ENCODE assay signal across 8 cellular contexts in genomic region chr11:67302571-67303131, GRCh38. TPM values are rescaled to one million over a fixed set of nuclear protein-coding genes. Genes with fewer than 3 reads are reported as not detected.
DNase-seq lines count a peak whose midpoint lies in the region; ATAC-seq, FAIRE-seq and TF ChIP-seq lines count a peak whose summit lies in the region.

No MANE protein-coding gene starts in this region.

- H3K27me3 ChIP-seq in Peyer's patch, result no peaks in the 10 kb centered on the region
- H3K27me3 ChIP-seq in endothelial cell of umbilical vein (ENCODE audit: control insufficient read depth in 2 of 2, insufficient read depth in 2 of 2, low read length in 2 of 2), result no peaks in the 10 kb centered on the region
- no peaks in the 10 kb centered on the region for H3K27me3 ChIP-seq in muscle layer of duodenum (ENCODE audit: low read depth, low read length)

- ATAC-seq in GM19455 (IDR thresholded peaks at IDR 0.05; ENCODE audit: unreplicated experiment), result no peak

- DNase-seq in HFF-Myc (ENCODE audit: extremely low read depth, low read depth) (no peak), Peyer's patch (peak in 2 of 3 donors; percentile 69 to 77), endothelial cell of umbilical vein (ENCODE audit: low read depth, low spot score) (no peak), frontal cortex (ENCODE audit: low spot score in 2 of 2) (no peak), NCI-H1092 treated with DMSO at 0.1 percent for 48 hours (lab: John Stamatoyannopoulos, UW) (no peak), UCSD-AML1 (lab: John Stamatoyannopoulos, UW; ENCODE audit: unreplicated experiment) (no peak)

- H3K36me3 ChIP-seq in Peyer's patch, result peaks cover 0 to 43% (median 0%) of the 10 kb centered on the region in 3 donors
- H3K36me3 ChIP-seq in endothelial cell of umbilical vein (ENCODE audit: control insufficient read depth in 2 of 2, extremely low read depth in 1 of 2, insufficient read depth in 2 of 2, low read length in 2 of 2), result peaks cover 0 to 25% of the 10 kb centered on the region in 2 experiments
- H3K36me3 ChIP-seq in muscle layer of duodenum (ENCODE audit: control insufficient read depth in 1 of 2, insufficient read depth in 2 of 2, low read length in 2 of 2), result peaks cover 18 to 31% of the 10 kb centered on the region in 2 donors

- no peak for TF ChIP-seq POLR2A in Peyer's patch (IDR thresholded peaks at IDR 0.05)
- TF ChIP-seq POLR2A in endothelial cell of umbilical vein (IDR thresholded peaks at IDR 0.05; ENCODE audit: low read depth, low read length), result no peak

- no TSS peak for BruUV-seq in endothelial cell of umbilical vein (replicated peaks; lab: Mats Ljungman, UMichigan)

- H3K9me1 ChIP-seq in endothelial cell of umbilical vein (replicated peaks; ENCODE audit: control insufficient read depth, extremely low read depth, insufficient read depth, low read length), result no peaks in the 10 kb centered on the region

- intact Hi-C loops in endothelial cell of umbilical vein (cut with micrococcal nuclease), result loop anchor here (2.0 kb wide), 1 partner anchor 14 kb away; the partner anchor contains the start of gene ANKRD13D

- no peak overlapping the region for H2AFZ ChIP-seq in endothelial cell of umbilical vein (ENCODE audit: low read depth, low read length)

- peak overlapping the region; percentile 83 to 90 (median 84) for H3K27ac ChIP-seq in Peyer's patch
- H3K27ac ChIP-seq in endothelial cell of umbilical vein (ENCODE audit: insufficient read depth, low read depth, low read length), result no peak overlapping the region
- peak overlapping the region; percentile 39 for H3K27ac ChIP-seq in muscle layer of duodenum (ENCODE audit: low read length)

- H3K9ac ChIP-seq in endothelial cell of umbilical vein (replicated peaks; ENCODE audit: extremely low read depth, insufficient read depth, low read length), result no peak overlapping the region

- H4K20me1 ChIP-seq in endothelial cell of umbilical vein (replicated peaks; ENCODE audit: control insufficient read depth, extremely low read depth, insufficient read depth, low read length), result no peaks in the 10 kb centered on the region

- POLR2A ChIA-PET in endothelial cell of umbilical vein (lab: Charles Lee), result interaction anchor here (1.3 kb wide), 1 partner anchor 12 kb away, joined by 6 read pairs; no protein-coding TSS in a partner anchor

- CTCF ChIA-PET in endothelial cell of umbilical vein (lab: Charles Lee), result interaction anchor here (0.7 to 3.1 kb wide), 8 partner anchors 14 to 221 kb away, joined by 3 to 18 read pairs (median 4); partner anchors contain the start of gene ANKRD13D

- H3K9me3 ChIP-seq in Peyer's patch, result no peaks in the 10 kb centered on the region
- no peaks in the 10 kb centered on the region for H3K9me3 ChIP-seq in endothelial cell of umbilical vein (replicated peaks; ENCODE audit: control insufficient read depth, insufficient read depth, low read length)
- H3K9me3 ChIP-seq in muscle layer of duodenum (ENCODE audit: control insufficient read depth in 1 of 2, low read length in 2 of 2), result no peaks in the 10 kb centered on the region

- H3K4me3 ChIP-seq in HFF-Myc (replicated peaks; ENCODE audit: low read depth, low read length) (peak overlapping the region; percentile 64), Peyer's patch (peak overlapping the region; percentile 71 to 91 (median 85)), endothelial cell of umbilical vein (replicated peaks in 1 of 3; ENCODE audit: insufficient read depth in 1 of 3, low read depth in 1 of 3, low read length in 3 of 3) (peak overlapping the region in 1 of 3 experiments; percentile 89), muscle layer of duodenum (ENCODE audit: low read depth in 1 of 2, low read length in 2 of 2) (peak overlapping the region; percentile 61 to 91)

- no peak for TF ChIP-seq CTCF in HFF-Myc (IDR thresholded peaks at IDR 0.05; ENCODE audit: low read depth, low read length, missing control alignments)
- no peak for TF ChIP-seq CTCF in Peyer's patch (IDR thresholded peaks at IDR 0.05)
- TF ChIP-seq CTCF in endothelial cell of umbilical vein (IDR thresholded peaks at IDR 0.05; ENCODE audit: extremely low read depth in 1 of 2, insufficient read depth in 1 of 2, low read depth in 1 of 2, low read length in 2 of 2), result no peak

- dilution Hi-C loops in endothelial cell of umbilical vein (cut with MboI; ENCODE audit: extremely low pct_ligation_motif_present, low sequenced_read_pairs), result no loop called here

- peak; percentile 60 for FAIRE-seq in endothelial cell of umbilical vein (lab: Jason Lieb, UNC)
- FAIRE-seq in frontal cortex (lab: Jason Lieb, UNC), result no peak

- H3K4me1 ChIP-seq in Peyer's patch (peaks cover 0 to 29% (median 4%) of the 10 kb centered on the region in 4 donors), endothelial cell of umbilical vein (ENCODE audit: control insufficient read depth, extremely low read depth, insufficient read depth, low read length) (peaks cover 3% of the 10 kb centered on the region), muscle layer of duodenum (ENCODE audit: control insufficient read depth in 1 of 2, insufficient read depth in 2 of 2, low read length in 2 of 2) (peaks cover 0 to 26% of the 10 kb centered on the region in 2 donors)

- no peaks in the 10 kb centered on the region for H3K79me2 ChIP-seq in endothelial cell of umbilical vein (ENCODE audit: control insufficient read depth, insufficient read depth, low read length)

- peak overlapping the region; percentile 58 for H3K4me2 ChIP-seq in endothelial cell of umbilical vein (ENCODE audit: insufficient read depth, low read length)

TF ChIP-seq in endothelial cell of umbilical vein, 7 proteins besides CTCF, POLR2A, EP300 and RAD21:
- no peak for TF ChIP-seq EZH2 (IDR thresholded peaks at IDR 0.05; ENCODE audit: borderline replicate concordance, low read depth, low read length, severe bottlenecking)
- TF ChIP-seq FOS (IDR thresholded peaks at IDR 0.05; ENCODE audit: borderline replicate concordance, insufficient read depth, low read length), result no peak
- TF ChIP-seq JUN (IDR thresholded peaks at IDR 0.05; ENCODE audit: borderline replicate concordance, insufficient read depth, insufficient read length, low read depth), result no peak
- no peak for TF ChIP-seq POLR2AphosphoS5 (IDR thresholded peaks at IDR 0.05; ENCODE audit: insufficient read depth, low read depth, low read length)
- no peak for TF ChIP-seq MYC (IDR thresholded peaks at IDR 0.05; ENCODE audit: low read depth, low read length)
- no peak for TF ChIP-seq MAX (IDR thresholded peaks at IDR 0.05; ENCODE audit: insufficient read depth, insufficient read length)
- no peak for TF ChIP-seq GATA2 (IDR thresholded peaks at IDR 0.05; ENCODE audit: insufficient read depth, insufficient read length, low read depth, low read length)

RNA-seq across cellular contexts. Expression of gene SSH3, which starts 0.7 kb away (rescaled TPM):
- total RNA-seq in Peyer's patch (100 to 1,000 TPM in 2 of 4 donors, 10 to 100 TPM in 2; 55.9 to 128 (median 99.9) TPM), endothelial cell of umbilical vein (16.5 and 22.5 TPM in 2 replicates), frontal cortex (2.0 TPM)
- 14.3 and 16.4 TPM in 2 replicates for polyA plus RNA-seq in endothelial cell of umbilical vein
- 6.1 and 9.0 TPM in 2 replicates for polyA plus RNA-seq in endothelial cell of umbilical vein (2011; cell fraction: cytosol; rRNA removed)
- polyA plus RNA-seq in endothelial cell of umbilical vein (2011; cell fraction: nucleus; rRNA removed), result 44.3 and 57.9 TPM in 2 replicates
- polyA plus RNA-seq in endothelial cell of umbilical vein (2012), result 15.7 and 20.8 TPM in 2 replicates
- polyA minus RNA-seq in endothelial cell of umbilical vein, result 5.8 and 9.4 TPM in 2 replicates
- 15.0 TPM for polyA minus RNA-seq in endothelial cell of umbilical vein (2011; cell fraction: cytosol; rRNA and poly(A)+ RNA removed)
- 5.3 and 12.8 TPM in 2 replicates for polyA minus RNA-seq in endothelial cell of umbilical vein (2011; cell fraction: nucleus; rRNA and poly(A)+ RNA removed)

RNA-seq across cellular contexts. Expression of gene ANKRD13D, which starts 13.5 kb away (rescaled TPM):
- total RNA-seq in Peyer's patch (10 to 100 TPM; 25.4 to 97.4 (median 41.5) TPM), endothelial cell of umbilical vein (57.5 and 69.6 TPM in 2 replicates), frontal cortex (55.8 TPM)
- polyA plus RNA-seq in endothelial cell of umbilical vein, result 43.5 and 51.2 TPM in 2 replicates
- 23.3 and 32.6 TPM in 2 replicates for polyA plus RNA-seq in endothelial cell of umbilical vein (2011; cell fraction: cytosol; rRNA removed)
- 110 TPM in 2 replicates for polyA plus RNA-seq in endothelial cell of umbilical vein (2011; cell fraction: nucleus; rRNA removed)
- polyA plus RNA-seq in endothelial cell of umbilical vein (2012), result 18.1 and 22.7 TPM in 2 replicates
- polyA minus RNA-seq in endothelial cell of umbilical vein, result 22.4 and 23.7 TPM in 2 replicates
- 12.2 TPM for polyA minus RNA-seq in endothelial cell of umbilical vein (2011; cell fraction: cytosol; rRNA and poly(A)+ RNA removed)
- 36.1 and 50.4 TPM in 2 replicates for polyA minus RNA-seq in endothelial cell of umbilical vein (2011; cell fraction: nucleus; rRNA and poly(A)+ RNA removed)

RNA-seq across cellular contexts. Expression of gene GRK2, which starts 36.4 kb away (rescaled TPM):
- total RNA-seq in Peyer's patch, result 100 to 1,000 TPM; 103 to 276 (median 163) TPM
- total RNA-seq in endothelial cell of umbilical vein, result 62.3 and 66.9 TPM in 2 replicates
- 57.9 and 73.1 TPM in 2 replicates for polyA plus RNA-seq in endothelial cell of umbilical vein
- polyA plus RNA-seq in endothelial cell of umbilical vein (2011; cell fraction: cytosol; rRNA removed), result 41.3 and 53.7 TPM in 2 replicates
- polyA plus RNA-seq in endothelial cell of umbilical vein (2011; cell fraction: nucleus; rRNA removed), result 132 and 162 TPM in 2 replicates
- polyA plus RNA-seq in endothelial cell of umbilical vein (2012), result 41.3 and 55.6 TPM in 2 replicates
- 30.8 and 39.9 TPM in 2 replicates for polyA minus RNA-seq in endothelial cell of umbilical vein
- 52.9 TPM for polyA minus RNA-seq in endothelial cell of umbilical vein (2011; cell fraction: cytosol; rRNA and poly(A)+ RNA removed)
- 38.1 and 49.4 TPM in 2 replicates for polyA minus RNA-seq in endothelial cell of umbilical vein (2011; cell fraction: nucleus; rRNA and poly(A)+ RNA removed)
- 46.9 TPM for total RNA-seq in frontal cortex

RNA-seq across cellular contexts. Expression of gene POLD4, which starts 50.7 kb away (rescaled TPM):
- total RNA-seq in Peyer's patch (100 to 1,000 TPM in 3 of 4 donors, 10 to 100 TPM in 1; 74.3 to 329 (median 272) TPM), endothelial cell of umbilical vein (50.1 and 66.9 TPM in 2 replicates), frontal cortex (3.7 TPM)
- 204 and 236 TPM in 2 replicates for polyA plus RNA-seq in endothelial cell of umbilical vein
- polyA plus RNA-seq in endothelial cell of umbilical vein (2011; cell fraction: cytosol; rRNA removed), result 136 and 153 TPM in 2 replicates
- polyA plus RNA-seq in endothelial cell of umbilical vein (2011; cell fraction: nucleus; rRNA removed), result 102 and 113 TPM in 2 replicates
- polyA plus RNA-seq in endothelial cell of umbilical vein (2012), result 113 and 160 TPM in 2 replicates
- polyA minus RNA-seq in endothelial cell of umbilical vein, result 20.8 and 22.5 TPM in 2 replicates
- 9.0 TPM for polyA minus RNA-seq in endothelial cell of umbilical vein (2011; cell fraction: cytosol; rRNA and poly(A)+ RNA removed)
- polyA minus RNA-seq in endothelial cell of umbilical vein (2011; cell fraction: nucleus; rRNA and poly(A)+ RNA removed), result 16.3 and 23.4 TPM in 2 replicates

Comparison
In these comparisons a context has a peak if more than half of its experiments do, and no peak if none do; other contexts are left out.
1. DNase-seq: peak in Peyer's patch (2 of 3); none in HFF-Myc (single experiment), endothelial cell of umbilical vein (single experiment), frontal cortex (0 of 2), NCI-H1092 treated with DMSO at 0.1 percent for 48 hours (single experiment) and UCSD-AML1 (single experiment).